14 cellular contexts compared by ENCODE assay signal in the genomic region with DNA sequence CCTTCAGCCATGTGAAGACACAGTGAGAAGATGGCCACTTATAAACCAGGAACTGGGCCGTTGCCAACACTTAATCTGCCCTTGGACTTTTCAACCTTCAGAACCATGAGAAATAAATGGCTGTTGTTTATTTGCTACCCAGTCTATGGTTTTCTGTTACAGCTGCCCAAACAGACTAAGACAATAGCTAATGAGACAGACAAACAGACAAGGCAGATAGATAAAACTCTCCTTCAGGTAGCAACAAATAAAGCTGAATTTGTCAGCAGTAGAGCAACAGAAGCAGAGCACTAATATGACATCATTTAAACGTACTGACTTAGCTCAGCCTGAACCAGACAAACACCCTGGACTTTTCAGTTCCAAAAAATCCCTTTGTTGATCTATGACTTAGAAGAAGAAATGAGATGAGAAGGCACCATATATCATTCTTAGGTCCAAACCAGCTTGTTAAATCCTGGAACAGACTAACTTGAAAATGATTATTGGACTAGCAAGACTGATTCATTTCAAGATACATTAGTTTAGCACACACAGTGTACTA. TPM values are rescaled to one million over a fixed set of nuclear protein-coding genes. Genes with fewer than 3 reads are reported as not detected.
DNase-seq lines count a peak whose midpoint lies in the region; ATAC-seq and TF ChIP-seq lines count a peak whose summit lies in the region.
"Had no signal": no experiment of that assay in that cellular context is flagged by ENCODE, and none has a peak within 500 bp of the region (broad histone marks: within the 10 kb centered on the region; RNA-seq: fewer than 3 reads in every experiment).

No MANE protein-coding gene starts in this region.

- peaks cover 0 to 8% (median under 1%) of the 10 kb centered on the region in 4 donors for H3K4me1 ChIP-seq in liver (ENCODE audit: control insufficient read depth in 4 of 4, insufficient read depth in 4 of 4, low read length in 3 of 4)

- no peak overlapping the region for H3K4me3 ChIP-seq in liver (ENCODE audit: low read depth in 1 of 3, low read length in 3 of 3)

- POLR2A ChIA-PET in RWPE1 (lab: Yijun Ruan, JAX; ENCODE audit: low non-redundant PET) = no interaction called here

- ATAC-seq in HG02840 (IDR thresholded peaks at IDR 0.05; ENCODE audit: low FRiP score, unreplicated experiment) = peak; percentile 59

- no peak overlapping the region for H3K9ac ChIP-seq in liver (ENCODE audit: low read depth in 1 of 2, low read length in 2 of 2)

- H3K27ac ChIP-seq in liver (ENCODE audit: low read depth in 1 of 2, low read length in 2 of 2) = no peak overlapping the region
- H3K27ac ChIP-seq in RWPE1 = no peak overlapping the region
- H3K27ac ChIP-seq in substantia nigra (ENCODE audit: low read depth, low read length, poor library complexity, severe bottlenecking) = no peak overlapping the region

- CTCF ChIA-PET in RWPE1 (lab: Yijun Ruan, JAX) = interaction anchor here (0.6 kb wide), 1 partner anchor 459 kb away, joined by 6 read pairs; no protein-coding TSS in a partner anchor

- no peaks in the 10 kb centered on the region for H3K27me3 ChIP-seq in liver (ENCODE audit: control insufficient read depth in 4 of 4, insufficient read depth in 4 of 4, low read length in 3 of 4)

- DNase-seq in DMS53 treated with DMSO at 0.1 percent for 48 hours (lab: John Stamatoyannopoulos, UW; ENCODE audit: unreplicated experiment) = peak; percentile 95
- DNase-seq in NCI-H748 treated with DMSO at 0.1 percent for 48 hours (lab: John Stamatoyannopoulos, UW) = peak; percentile 70
- DNase-seq in RWPE1 (ENCODE audit: low spot score) = no peak
- DNase-seq in substantia nigra (lab: John Stamatoyannopoulos, UW) = no peak
- DNase-seq in activated effector memory CD4-positive, alpha-beta T cell treated with anti-CD3 and anti-CD28 coated beads, Interleukin-2, amount 50 U/mL, for 16 hours = no peak
- no peak for DNase-seq in mucosa of gallbladder (ENCODE audit: low spot score)
- DNase-seq: DND-41; HCEC 1CT; head of caudate nucleus; NCI-H526; stimulated activated naive B cell treated with anti-CD40 and anti-IgM and Interleukin-4, amounts not matched to agents 10 μg/mL and 1 μg/mL and 100 μg/mL, for 72 hours; T-helper 1 cell had no signal

- no peak for TF ChIP-seq CTCF in liver (IDR thresholded peaks at IDR 0.05; ENCODE audit: low read depth, low read length, missing input control)
- no peak for TF ChIP-seq CTCF in RWPE1 (conservative IDR thresholded peaks at IDR 0.05; ENCODE audit: low read depth)

- 44% methylated on average over 2 of the region's 2 CpGs for WGBS in liver

- H3K9me3 ChIP-seq in liver (ENCODE audit: control insufficient read depth in 4 of 4, low read length in 3 of 4) = no peaks in the 10 kb centered on the region

- no peak for TF ChIP-seq RAD21 in liver (IDR thresholded peaks at IDR 0.05)

- H3K36me3 ChIP-seq in liver (ENCODE audit: control insufficient read depth in 4 of 4, insufficient read depth in 3 of 4, low read depth in 1 of 4, low read length in 3 of 4) = peaks cover 0 to 3% (median 0%) of the 10 kb centered on the region in 4 donors

TF ChIP-seq in liver, 16 proteins besides CTCF, POLR2A, EP300 and RAD21:
- TF ChIP-seq HNF4A (conservative IDR thresholded peaks at IDR 0.05) (peak; percentile 12 to 46), EGR1 (IDR thresholded peaks at IDR 0.05; ENCODE audit: low read depth in 2 of 2) (no peak), YY1 (IDR thresholded peaks at IDR 0.05) (no peak), TAF1 (conservative IDR thresholded peaks at IDR 0.05) (no peak), ATF3 (IDR thresholded peaks at IDR 0.05) (no peak)
- TF ChIP-seq, protein P1, sequence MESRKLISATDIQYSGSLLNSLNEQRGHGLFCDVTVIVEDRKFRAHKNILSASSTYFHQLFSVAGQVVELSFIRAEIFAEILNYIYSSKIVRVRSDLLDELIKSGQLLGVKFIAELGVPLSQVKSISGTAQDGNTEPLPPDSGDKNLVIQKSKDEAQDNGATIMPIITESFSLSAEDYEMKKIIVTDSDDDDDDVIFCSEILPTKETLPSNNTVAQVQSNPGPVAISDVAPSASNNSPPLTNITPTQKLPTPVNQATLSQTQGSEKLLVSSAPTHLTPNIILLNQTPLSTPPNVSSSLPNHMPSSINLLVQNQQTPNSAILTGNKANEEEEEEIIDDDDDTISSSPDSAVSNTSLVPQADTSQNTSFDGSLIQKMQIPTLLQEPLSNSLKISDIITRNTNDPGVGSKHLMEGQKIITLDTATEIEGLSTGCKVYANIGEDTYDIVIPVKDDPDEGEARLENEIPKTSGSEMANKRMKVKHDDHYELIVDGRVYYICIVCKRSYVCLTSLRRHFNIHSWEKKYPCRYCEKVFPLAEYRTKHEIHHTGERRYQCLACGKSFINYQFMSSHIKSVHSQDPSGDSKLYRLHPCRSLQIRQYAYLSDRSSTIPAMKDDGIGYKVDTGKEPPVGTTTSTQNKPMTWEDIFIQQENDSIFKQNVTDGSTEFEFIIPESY (IDR thresholded peaks at IDR 0.05) = no peak

RNA-seq across cellular contexts. Expression of gene ZZZ3, which starts 27.0 kb away (rescaled TPM):
- total RNA-seq in liver (10 to 100 TPM; 45.5 to 48.9 TPM), mucosa of gallbladder (37.8 TPM)
- 10 to 100 TPM in 1 of 2 donors, 1 to 10 TPM in 1; 8.6 to 16.6 TPM for polyA plus RNA-seq in liver

Comparison
In these comparisons a context has a peak if more than half of its experiments do, and no peak if none do; other contexts are left out.
1. DNase-seq: peak in DMS53 treated with DMSO at 0.1 percent for 48 hours (single experiment) and NCI-H748 treated with DMSO at 0.1 percent for 48 hours (single experiment); none in RWPE1 (single experiment), substantia nigra (0 of 49), activated effector memory CD4-positive, alpha-beta T cell treated with anti-CD3 and anti-CD28 coated beads, Interleukin-2, amount 50 U/mL, for 16 hours (single experiment) and mucosa of gallbladder (single experiment).